ENCODE assay signal across 8 cellular contexts in the genomic region with DNA sequence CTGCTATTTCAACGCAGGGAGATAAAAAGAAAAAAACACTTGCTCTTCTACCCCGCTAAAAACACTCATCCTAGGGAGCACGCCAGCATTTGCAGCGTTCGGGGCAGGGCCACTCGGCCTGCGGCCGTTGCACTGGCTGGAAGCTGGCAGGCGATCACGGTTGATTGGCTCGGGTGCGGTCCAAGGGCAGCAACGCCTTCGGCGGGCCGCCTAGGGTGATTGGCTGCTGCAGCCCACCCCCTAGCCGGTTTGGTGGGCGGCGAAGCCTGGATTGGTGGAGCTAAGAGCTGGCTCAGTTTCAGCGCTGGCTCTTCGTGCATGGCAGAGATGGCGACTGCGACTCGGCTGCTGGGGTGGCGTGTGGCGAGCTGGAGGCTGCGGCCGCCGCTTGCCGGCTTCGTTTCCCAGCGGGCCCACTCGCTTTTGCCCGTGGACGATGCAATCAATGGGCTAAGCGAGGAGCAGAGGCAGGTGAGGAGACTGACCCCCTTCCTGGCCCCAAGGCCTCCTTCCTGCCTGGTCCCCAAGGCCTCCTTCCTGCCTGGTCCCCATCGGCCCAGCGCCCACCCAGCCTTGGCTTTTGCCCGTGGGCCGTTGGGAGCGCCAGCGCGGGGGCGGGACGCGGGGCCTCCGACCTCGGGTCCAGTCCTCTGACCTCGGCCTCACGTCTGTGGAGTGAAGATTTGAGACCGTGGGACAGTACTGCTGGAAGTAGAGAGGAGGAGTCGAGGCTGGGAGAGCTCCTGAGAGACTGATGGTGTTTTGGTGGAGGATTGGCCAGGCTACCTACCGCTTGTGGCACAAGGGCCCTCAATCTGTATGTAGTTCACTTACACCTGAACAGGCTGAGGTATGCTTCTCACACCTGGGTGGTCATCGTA. TPM values are rescaled to one million over a fixed set of nuclear protein-coding genes. Genes with fewer than 3 reads are reported as not detected.
A peak's percentile ranks its signal among the peaks of the same experiment; 100 is the strongest.
DNase-seq lines count a peak whose midpoint lies in the region; ATAC-seq lines count a peak whose summit lies in the region.

A gene (plus strand): TSS at position 295 of the 881 bp plus-strand sequence. CDS start 33 bp downstream, at position 328.

- peak within 1 kb of the TSS; percentile 86 for H3K27ac Mint-ChIP-seq in dendritic cell treated with granulocyte-macrophage colony-stimulating factor and Interleukin-4, amounts not matched to agents 40 ng/mL and 50 ng/mL, for 4 days

- peak; percentile 76 for ATAC-seq in GM19351 (IDR thresholded peaks at IDR 0.05; ENCODE audit: unreplicated experiment)
- peak; percentile 84 for ATAC-seq in HG03521 (IDR thresholded peaks at IDR 0.05; ENCODE audit: unreplicated experiment)
- peak; percentile 95 for ATAC-seq in left lobe of liver

- H3K4me1 Mint-ChIP-seq in dendritic cell treated with granulocyte-macrophage colony-stimulating factor and Interleukin-4, amounts not matched to agents 40 ng/mL and 50 ng/mL, for 4 days (ENCODE audit: low read depth), result peaks cover 31% of the 10 kb centered on the region

- H3K9me3 Mint-ChIP-seq in dendritic cell treated with granulocyte-macrophage colony-stimulating factor and Interleukin-4, amounts not matched to agents 40 ng/mL and 50 ng/mL, for 4 days, result no peaks in the 10 kb centered on the region

- H3K27me3 Mint-ChIP-seq in dendritic cell treated with granulocyte-macrophage colony-stimulating factor and Interleukin-4, amounts not matched to agents 40 ng/mL and 50 ng/mL, for 4 days, result no peaks in the 10 kb centered on the region

- H3K4me3 ChIP-seq in BLaER1, result peak within 1 kb of the TSS; percentile 89

- H3K36me3 ChIP-seq in BLaER1, result peaks cover 37% of the 10 kb centered on the region

- H3K9ac ChIP-seq in BLaER1, result peak within 1 kb of the TSS; percentile 91

- H3K4me3 Mint-ChIP-seq in dendritic cell treated with granulocyte-macrophage colony-stimulating factor and Interleukin-4, amounts not matched to agents 40 ng/mL and 50 ng/mL, for 4 days, result peak within 1 kb of the TSS; percentile 88

- H3K27ac ChIP-seq in BLaER1, result peak within 1 kb of the TSS; percentile 89

- H3K4me1 ChIP-seq in BLaER1, result peaks cover 29% of the 10 kb centered on the region

- H3K27me3 ChIP-seq in BLaER1, result no peaks in the 10 kb centered on the region

- peak within 1 kb of the TSS; percentile 88 for H3K4me2 ChIP-seq in BLaER1

- no peaks in the 10 kb centered on the region for H3K9me3 ChIP-seq in BLaER1

- intact Hi-C loops in dendritic cell treated with granulocyte-macrophage colony-stimulating factor and Interleukin-4, amounts not matched to agents 40 ng/mL and 50 ng/mL, for 4 days (cut with micrococcal nuclease), result loop anchor here (1.0 to 2.0 kb wide), 2 partner anchors 17 to 37 kb away; no protein-coding TSS in a partner anchor

- H4K20me1 ChIP-seq in BLaER1, result peaks cover 17% of the 10 kb centered on the region; the same call in 1 of the 2 replicates

- peaks cover 36% of the 10 kb centered on the region for H3K36me3 Mint-ChIP-seq in dendritic cell treated with granulocyte-macrophage colony-stimulating factor and Interleukin-4, amounts not matched to agents 40 ng/mL and 50 ng/mL, for 4 days (ENCODE audit: low read depth)

- peak; percentile 59 for DNase-seq in NCI-H748 treated with DMSO at 0.1 percent for 48 hours (lab: John Stamatoyannopoulos, UW)
- peak; percentile 75 to 90 for DNase-seq in activated CD4-positive, alpha-beta T cell treated with anti-CD3 and anti-CD28 coated beads, Interleukin-2, amount 50 U/mL, for 24 hours (ENCODE audit: low read depth in 1 of 2, low spot score in 1 of 2)
- peak; percentile 98 for DNase-seq in left lobe of liver (ENCODE audit: low spot score)
- DNase-seq in stimulated activated CD4-positive, alpha-beta T cell treated with anti-CD3 and anti-CD28 coated beads, Interleukin-2, amount 100 ng/mL, for 4 hours (ENCODE audit: low read depth), result peak; percentile 75

RNA-seq across cellular contexts. Expression of the gene that starts here (rescaled TPM):
- total RNA-seq in left lobe of liver, result 229 TPM

Comparison
In these comparisons a context has a peak if more than half of its experiments do, and no peak if none do; other contexts are left out.
1. Peak in every context shown above with its lines: DNase-seq, ATAC-seq, H3K4me3 ChIP-seq and H3K27ac ChIP-seq.